In the genomic region with DNA sequence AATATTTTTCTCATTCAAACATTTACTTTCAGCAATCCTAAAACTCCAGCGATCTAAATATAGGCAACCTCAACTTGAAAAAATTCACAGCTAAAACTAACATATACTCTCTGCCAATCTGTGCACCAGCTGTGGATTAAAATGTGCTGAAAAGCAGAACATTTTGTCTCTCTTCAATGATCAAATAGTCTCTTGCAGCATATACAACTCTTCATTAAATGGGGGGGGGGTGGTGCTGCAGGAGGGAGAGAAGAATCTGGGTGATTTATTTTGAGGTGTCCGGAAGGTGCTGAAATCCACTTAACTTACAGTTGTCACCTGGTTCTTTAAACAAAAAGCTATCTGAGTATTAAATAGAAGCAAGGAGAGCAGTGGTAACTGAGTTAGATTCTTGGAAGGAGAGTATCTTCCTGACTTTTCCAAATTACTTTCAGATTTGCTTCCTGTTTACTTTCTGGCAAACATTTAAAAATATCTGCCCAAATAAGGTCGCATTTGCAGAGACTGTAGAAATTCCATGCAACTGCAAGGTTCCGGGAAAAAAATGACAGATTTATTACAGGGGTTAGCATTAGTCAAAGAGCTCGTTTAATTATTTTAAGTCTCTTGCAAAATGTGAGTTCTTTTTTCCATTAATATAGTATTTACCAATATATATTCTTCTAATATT, we compare ENCODE assay signal across 16 cellular contexts.
DNase-seq lines count a peak whose midpoint lies in the region; ATAC-seq and TF ChIP-seq lines count a peak whose summit lies in the region.
"Had no signal": no experiment of that assay in that cellular context is flagged by ENCODE, and none has a peak within 500 bp of the region (broad histone marks: within the 10 kb centered on the region; RNA-seq: fewer than 3 reads in every experiment).

No MANE protein-coding gene starts in this region.

- H3K4me3 ChIP-seq in SK-N-SH (ENCODE audit: low read depth in 2 of 2, low read length in 1 of 2) (no peak overlapping the region), choroid plexus epithelial cell (ENCODE audit: low read depth, low read length) (peak overlapping the region; percentile 6)

- no peak overlapping the region for H3K9ac ChIP-seq in SK-N-SH

- no peak for TF ChIP-seq CTCF in SK-N-SH (IDR thresholded peaks at IDR 0.05)
- TF ChIP-seq CTCF in choroid plexus epithelial cell (conservative IDR thresholded peaks at IDR 0.05; ENCODE audit: low read depth, low read length) = no peak

- no peaks in the 10 kb centered on the region for H3K4me1 Mint-ChIP-seq in T-cell

- peaks cover 0 to 4% (median 0%) of the 10 kb centered on the region in 3 donors for H3K9me3 Mint-ChIP-seq in T-cell

- POLR2A ChIA-PET in SK-N-SH (lab: Yijun Ruan, JAX) (no interaction called here), T-cell (lab: Charles Lee) (no interaction called here)

- no peak overlapping the region for H3K4me2 ChIP-seq in SK-N-SH

- no peaks in the 10 kb centered on the region for H3K79me2 ChIP-seq in SK-N-SH (ENCODE audit: insufficient read depth)

- H3K27ac Mint-ChIP-seq in T-cell = no peak overlapping the region

- no peak overlapping the region for H3K4me3 Mint-ChIP-seq in T-cell

- no peaks in the 10 kb centered on the region; a peak in 2 of 4 replicates for H3K4me1 ChIP-seq in SK-N-SH (ENCODE audit: control insufficient read depth in 1 of 2, insufficient read depth in 2 of 2, low read depth in 1 of 2, low read length in 1 of 2)

- no peaks in the 10 kb centered on the region for H3F3A ChIP-seq in SK-N-SH (replicated peaks; ENCODE audit: insufficient read depth)

- peak; percentile 85 for ATAC-seq in SK-N-SH treated with all-trans-retinoic acid at 6 μM for 48 hours
- ATAC-seq in T-cell (replicated peaks in 1 of 4) = no peak
- ATAC-seq in HG02571 (IDR thresholded peaks at IDR 0.05; ENCODE audit: unreplicated experiment) = no peak
- ATAC-seq in GM21367 (IDR thresholded peaks at IDR 0.05; ENCODE audit: unreplicated experiment) = no peak

- no peaks in the 10 kb centered on the region for H3K9me2 ChIP-seq in SK-N-SH

- peaks cover 0 to 8% of the 10 kb centered on the region in 2 donors for H3K27me3 Mint-ChIP-seq in T-cell

- no peaks in the 10 kb centered on the region for H3K36me3 Mint-ChIP-seq in T-cell

- DNase-seq in SK-N-SH (no peak), choroid plexus epithelial cell (ENCODE audit: low read depth) (peak; percentile 28), inferior parietal cortex (ENCODE audit: extremely low spot score) (peak; percentile 34), superior temporal gyrus (ENCODE audit: extremely low spot score) (peak; percentile 56), T-cell (no peak)
- DNase-seq: activated CD4-positive, alpha-beta T cell treated with anti-CD3 and anti-CD28 coated beads for 48 hours; activated naive CD4-positive, alpha-beta T cell treated with anti-CD3 and anti-CD28 coated beads, Interleukin-2, amount 50 U/mL, for 16 hours; brain microvascular endothelial cell; GF-D8; NK-92 treated with Interleukin-12 subunit alpha and Interleukin-12 subunit beta, amount 100 ng/mL, for 24 hours; posterior cingulate gyrus; SIG-M5; substantia nigra had no signal

- H2AFZ ChIP-seq in SK-N-SH (ENCODE audit: low read depth) = no peak overlapping the region

- no peak for TF ChIP-seq EP300 in SK-N-SH (IDR thresholded peaks at IDR 0.05; ENCODE audit: borderline replicate concordance in 1 of 2, low read depth in 1 of 2, low read length in 1 of 2)

- no peaks in the 10 kb centered on the region for H3K36me3 ChIP-seq in SK-N-SH (replicated peaks in 1 of 2; ENCODE audit: control insufficient read depth in 1 of 2, insufficient read depth in 2 of 2, low read length in 1 of 2)
- H3K36me3 ChIP-seq: brain microvascular endothelial cell had no signal

- H4K20me1 ChIP-seq in SK-N-SH (ENCODE audit: insufficient read depth) = no peaks in the 10 kb centered on the region

- no peaks in the 10 kb centered on the region for H3K9me3 ChIP-seq in SK-N-SH

- H3K27me3 ChIP-seq in SK-N-SH (ENCODE audit: insufficient read depth) = no peaks in the 10 kb centered on the region
- H3K27me3 ChIP-seq: brain microvascular endothelial cell had no signal

- H3K27ac ChIP-seq in SK-N-SH (ENCODE audit: low read depth in 2 of 2, low read length in 1 of 2) = peak overlapping the region in 1 of 2 experiments; percentile 73; a peak in 2 of 4 replicates
- H3K27ac ChIP-seq: brain microvascular endothelial cell had no signal

- CTCF ChIA-PET in SK-N-SH (lab: Yijun Ruan, JAX) (no interaction called here), T-cell (lab: Charles Lee) (no interaction called here)

- 22% methylated on average over 5 of the region's 5 CpGs for WGBS in SK-N-SH (ENCODE audit: low lambda C conversion rate)

- TF ChIP-seq RAD21 in SK-N-SH (IDR thresholded peaks at IDR 0.05; ENCODE audit: low read length) = no peak

TF ChIP-seq in SK-N-SH treated with all-trans-retinoic acid at 6 μM for 48 hours, 23 proteins besides CTCF, POLR2A, EP300 and RAD21:
- TF ChIP-seq CSDC2 (CRISPR knock-in tag; IDR thresholded peaks at IDR 0.05) = no peak
- TF ChIP-seq SNAI2 (CRISPR knock-in tag; IDR thresholded peaks at IDR 0.05) = no peak
- TF ChIP-seq RARB (CRISPR knock-in tag; IDR thresholded peaks at IDR 0.05) = no peak
- TF ChIP-seq ZFP30 (CRISPR knock-in tag; IDR thresholded peaks at IDR 0.05) = no peak
- TF ChIP-seq ESRRG (CRISPR knock-in tag; IDR thresholded peaks at IDR 0.05) = no peak
- no peak for TF ChIP-seq ARNTL (CRISPR knock-in tag; IDR thresholded peaks at IDR 0.05; ENCODE audit: borderline replicate concordance, low read depth)
- no peak for TF ChIP-seq BACH2 (CRISPR knock-in tag; IDR thresholded peaks at IDR 0.05; ENCODE audit: borderline replicate concordance)
- TF ChIP-seq ZNF565 (CRISPR knock-in tag; conservative IDR thresholded peaks at IDR 0.05; ENCODE audit: low read depth) = no peak
- TF ChIP-seq, protein P1, sequence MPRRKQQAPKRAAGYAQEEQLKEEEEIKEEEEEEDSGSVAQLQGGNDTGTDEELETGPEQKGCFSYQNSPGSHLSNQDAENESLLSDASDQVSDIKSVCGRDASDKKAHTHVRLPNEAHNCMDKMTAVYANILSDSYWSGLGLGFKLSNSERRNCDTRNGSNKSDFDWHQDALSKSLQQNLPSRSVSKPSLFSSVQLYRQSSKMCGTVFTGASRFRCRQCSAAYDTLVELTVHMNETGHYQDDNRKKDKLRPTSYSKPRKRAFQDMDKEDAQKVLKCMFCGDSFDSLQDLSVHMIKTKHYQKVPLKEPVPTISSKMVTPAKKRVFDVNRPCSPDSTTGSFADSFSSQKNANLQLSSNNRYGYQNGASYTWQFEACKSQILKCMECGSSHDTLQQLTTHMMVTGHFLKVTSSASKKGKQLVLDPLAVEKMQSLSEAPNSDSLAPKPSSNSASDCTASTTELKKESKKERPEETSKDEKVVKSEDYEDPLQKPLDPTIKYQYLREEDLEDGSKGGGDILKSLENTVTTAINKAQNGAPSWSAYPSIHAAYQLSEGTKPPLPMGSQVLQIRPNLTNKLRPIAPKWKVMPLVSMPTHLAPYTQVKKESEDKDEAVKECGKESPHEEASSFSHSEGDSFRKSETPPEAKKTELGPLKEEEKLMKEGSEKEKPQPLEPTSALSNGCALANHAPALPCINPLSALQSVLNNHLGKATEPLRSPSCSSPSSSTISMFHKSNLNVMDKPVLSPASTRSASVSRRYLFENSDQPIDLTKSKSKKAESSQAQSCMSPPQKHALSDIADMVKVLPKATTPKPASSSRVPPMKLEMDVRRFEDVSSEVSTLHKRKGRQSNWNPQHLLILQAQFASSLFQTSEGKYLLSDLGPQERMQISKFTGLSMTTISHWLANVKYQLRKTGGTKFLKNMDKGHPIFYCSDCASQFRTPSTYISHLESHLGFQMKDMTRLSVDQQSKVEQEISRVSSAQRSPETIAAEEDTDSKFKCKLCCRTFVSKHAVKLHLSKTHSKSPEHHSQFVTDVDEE (CRISPR knock-in tag; IDR thresholded peaks at IDR 0.05) = no peak
- no peak for TF ChIP-seq TOX (CRISPR knock-in tag; IDR thresholded peaks at IDR 0.05; ENCODE audit: borderline replicate concordance)
- TF ChIP-seq ZNF70 (CRISPR knock-in tag; IDR thresholded peaks at IDR 0.05) = no peak

TF ChIP-seq in SK-N-SH, 30 proteins besides CTCF, POLR2A, EP300 and RAD21 (continues in another document):
- TF ChIP-seq, protein P2, sequence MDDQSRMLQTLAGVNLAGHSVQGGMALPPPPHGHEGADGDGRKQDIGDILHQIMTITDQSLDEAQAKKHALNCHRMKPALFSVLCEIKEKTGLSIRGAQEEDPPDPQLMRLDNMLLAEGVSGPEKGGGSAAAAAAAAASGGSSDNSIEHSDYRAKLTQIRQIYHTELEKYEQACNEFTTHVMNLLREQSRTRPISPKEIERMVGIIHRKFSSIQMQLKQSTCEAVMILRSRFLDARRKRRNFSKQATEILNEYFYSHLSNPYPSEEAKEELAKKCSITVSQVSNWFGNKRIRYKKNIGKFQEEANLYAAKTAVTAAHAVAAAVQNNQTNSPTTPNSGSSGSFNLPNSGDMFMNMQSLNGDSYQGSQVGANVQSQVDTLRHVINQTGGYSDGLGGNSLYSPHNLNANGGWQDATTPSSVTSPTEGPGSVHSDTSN (IDR thresholded peaks at IDR 0.05) = no peak
- TF ChIP-seq JUND (IDR thresholded peaks at IDR 0.05) = no peak
- no peak for TF ChIP-seq USF1 (IDR thresholded peaks at IDR 0.05; ENCODE audit: borderline replicate concordance, low read depth)
- TF ChIP-seq IRF3 (IDR thresholded peaks at IDR 0.05; ENCODE audit: low read depth, low read length) = no peak
- no peak for TF ChIP-seq ELF1 (IDR thresholded peaks at IDR 0.05)
- no peak for TF ChIP-seq SIN3A (IDR thresholded peaks at IDR 0.05; ENCODE audit: borderline replicate concordance, low read depth, low read length)
- TF ChIP-seq YY1 (IDR thresholded peaks at IDR 0.05; ENCODE audit: low read depth) = no peak
- no peak for TF ChIP-seq GABPA (IDR thresholded peaks at IDR 0.05; ENCODE audit: low read depth)
- TF ChIP-seq NRF1 (IDR thresholded peaks at IDR 0.05; ENCODE audit: low read depth, low read length) = no peak
- TF ChIP-seq RXRA (IDR thresholded peaks at IDR 0.05; ENCODE audit: borderline replicate concordance, low read depth) = no peak

Comparison
In these comparisons a context has a peak if more than half of its experiments do, and no peak if none do; other contexts are left out.
1. DNase-seq: peak in choroid plexus epithelial cell (single experiment), inferior parietal cortex (single experiment) and superior temporal gyrus (single experiment); none in SK-N-SH (single experiment) and T-cell (0 of 34).